In genomic region chr12:130448044-130448821, GRCh38 we compare ENCODE assay signal across 7 cellular contexts.
"Had no signal": no experiment of that assay in that cellular context is flagged by ENCODE, and none has a peak within 500 bp of the region (broad histone marks: within the 10 kb centered on the region; RNA-seq: fewer than 3 reads in every experiment).

No MANE protein-coding gene starts in this region.

- H3K4me3 ChIP-seq: GM23338 had no signal

- H3K4me1 Mint-ChIP-seq: GM23338 had no signal

- H3K4me2 ChIP-seq: GM23338, KMS-11 had no signal

- ATAC-seq: GM23338 had no signal

- DNase-seq: H9, HCEC 1CT, HFFc6, IMR-90, KBM-7 had no signal

- H3K27ac Mint-ChIP-seq: GM23338, HFFc6 had no signal

- H3K27ac ChIP-seq: KMS-11 had no signal

- H3K4me3 Mint-ChIP-seq: GM23338, H9, HFFc6 had no signal

- H3K9ac ChIP-seq: KMS-11 had no signal

- H2AFZ ChIP-seq: GM23338 had no signal
